ENCODE assay signal across 2 cellular contexts in the genomic region with DNA sequence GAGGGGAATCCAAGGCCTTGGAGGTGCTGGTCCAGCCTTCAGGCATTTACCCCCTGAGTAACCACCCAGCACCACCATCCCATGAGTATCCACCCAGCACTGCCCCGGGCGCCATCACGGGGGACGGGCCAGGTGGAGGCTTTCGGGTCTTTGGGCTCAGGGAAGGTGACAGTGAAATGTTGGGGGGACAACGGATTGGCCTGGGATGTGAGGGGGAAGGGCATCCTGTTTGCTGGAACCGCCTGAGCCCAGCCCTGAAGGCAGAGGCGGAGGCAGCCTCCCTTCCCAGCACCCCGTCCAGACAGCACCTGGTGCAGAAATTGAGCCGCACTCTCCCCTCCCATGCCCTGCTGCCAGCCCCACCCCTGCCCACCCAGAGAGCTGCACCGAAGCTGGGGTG. TPM values are rescaled to one million over a fixed set of nuclear protein-coding genes. Genes with fewer than 3 reads are reported as not detected.
"Had no signal": no experiment of that assay in that cellular context is flagged by ENCODE, and none has a peak within 500 bp of the region (broad histone marks: within the 10 kb centered on the region; RNA-seq: fewer than 3 reads in every experiment).

No MANE protein-coding gene starts in this region.

- H3K4me3 ChIP-seq: heart left ventricle had no signal

- H3K27ac ChIP-seq: heart left ventricle had no signal

- H3K27me3 ChIP-seq: heart left ventricle had no signal

- H3K9me3 ChIP-seq: heart left ventricle had no signal

RNA-seq across cellular contexts. Expression of a gene that starts 17.0 kb away (rescaled TPM):
- total RNA-seq: naive thymus-derived CD8-positive, alpha-beta T cell had no signal
- polyA plus RNA-seq: naive thymus-derived CD8-positive, alpha-beta T cell had no signal
